In genomic region chr12:52156757-52157565, GRCh38 we compare ENCODE assay signal across 8 cellular contexts.
DNase-seq lines count a peak whose midpoint lies in the region; ATAC-seq and TF ChIP-seq lines count a peak whose summit lies in the region.

No MANE protein-coding gene starts in this region.

- DNase-seq in NCI-H1048 (lab: John Stamatoyannopoulos, UW) (peak; percentile 24), T-helper 9 cell (peak; percentile 73), astrocyte of the hippocampus (ENCODE audit: low read depth, low spot score) (peak; percentile 85), hypothalamus (lab: John Stamatoyannopoulos, UW) (peak in 49 of 51 donors; percentile 5 to 79 (median 45))
- DNase-seq in stimulated activated CD4-positive, alpha-beta T cell treated with anti-CD3 and anti-CD28 coated beads, Interleukin-12 subunit alpha, Interleukin-12 subunit beta, amount 100 ng/mL, for 24 hours (ENCODE audit: low read depth in 2 of 2), result peak; percentile 43 to 67

- no peak for ATAC-seq in HG02588 (IDR thresholded peaks at IDR 0.05; ENCODE audit: unreplicated experiment)
- no peak for ATAC-seq in GM18870 (IDR thresholded peaks at IDR 0.05; ENCODE audit: unreplicated experiment)

- TF ChIP-seq CTCF in GM12874 (IDR thresholded peaks at IDR 0.05; ENCODE audit: insufficient read depth, low read depth, low read length), result peak; percentile 95

Comparison
In these comparisons a context has a peak if more than half of its experiments do, and no peak if none do; other contexts are left out.
1. DNase-seq: peak in every context shown above with its lines; median percentile 85 in astrocyte of the hippocampus; 73 in T-helper 9 cell; 55 in stimulated activated CD4-positive, alpha-beta T cell treated with anti-CD3 and anti-CD28 coated beads, Interleukin-12 subunit alpha, Interleukin-12 subunit beta, amount 100 ng/mL, for 24 hours; 45 in hypothalamus; 24 in NCI-H1048.